In the genomic region with DNA sequence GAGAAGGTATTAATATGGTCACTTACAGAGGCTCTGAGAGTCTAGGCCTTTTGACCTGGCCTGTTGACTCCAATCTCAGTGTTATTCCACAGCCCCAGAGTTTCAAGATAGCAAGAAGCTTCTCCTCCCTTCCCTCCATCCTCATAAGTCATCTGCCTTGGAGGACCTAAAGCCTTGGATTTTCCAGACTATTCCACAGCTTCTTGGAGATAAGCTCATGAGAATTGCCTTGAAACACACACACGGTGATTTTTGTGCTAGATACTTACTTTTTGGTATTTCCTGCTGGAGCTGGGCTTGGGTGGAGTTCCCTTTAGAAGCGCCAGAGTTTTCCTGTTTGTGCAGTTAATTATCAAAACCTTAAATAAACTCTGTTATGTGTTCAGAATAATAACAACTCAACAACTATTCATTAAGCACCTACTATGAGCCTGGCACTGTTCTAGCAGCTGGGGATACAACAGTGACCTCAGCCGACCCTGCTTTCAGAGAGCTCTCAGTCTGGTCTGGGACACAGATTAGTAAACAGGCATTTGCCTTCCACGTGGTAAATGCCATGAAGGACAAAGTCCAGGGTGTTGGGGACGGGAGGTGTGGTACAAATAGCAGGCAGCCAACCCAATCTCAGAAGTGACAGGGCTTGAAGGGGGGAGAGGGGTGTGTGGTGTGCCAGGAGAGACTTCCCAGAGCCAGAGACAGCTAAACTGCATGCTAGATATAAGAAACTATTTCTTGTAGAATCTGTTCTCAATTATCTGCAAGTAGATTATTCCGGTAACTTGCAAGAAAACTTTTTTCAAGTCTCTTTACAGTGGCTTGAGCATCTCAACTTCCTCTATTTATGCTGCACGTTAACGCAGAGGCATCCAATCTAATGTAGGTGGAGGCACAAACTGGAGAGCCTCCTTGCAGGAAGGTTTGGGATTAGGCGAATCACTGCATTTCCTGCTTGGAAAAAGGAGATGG, we compare ENCODE assay signal across 1 cellular context.
A peak's percentile ranks its signal among the peaks of the same experiment; 100 is the strongest.
TF ChIP-seq lines count a peak whose summit lies in the region.

No MANE protein-coding gene starts in this region.

TF ChIP-seq in HepG2, 621 proteins besides CTCF, POLR2A, EP300 and RAD21 (continued from another document and continues in another):
- TF ChIP-seq, protein P1, sequence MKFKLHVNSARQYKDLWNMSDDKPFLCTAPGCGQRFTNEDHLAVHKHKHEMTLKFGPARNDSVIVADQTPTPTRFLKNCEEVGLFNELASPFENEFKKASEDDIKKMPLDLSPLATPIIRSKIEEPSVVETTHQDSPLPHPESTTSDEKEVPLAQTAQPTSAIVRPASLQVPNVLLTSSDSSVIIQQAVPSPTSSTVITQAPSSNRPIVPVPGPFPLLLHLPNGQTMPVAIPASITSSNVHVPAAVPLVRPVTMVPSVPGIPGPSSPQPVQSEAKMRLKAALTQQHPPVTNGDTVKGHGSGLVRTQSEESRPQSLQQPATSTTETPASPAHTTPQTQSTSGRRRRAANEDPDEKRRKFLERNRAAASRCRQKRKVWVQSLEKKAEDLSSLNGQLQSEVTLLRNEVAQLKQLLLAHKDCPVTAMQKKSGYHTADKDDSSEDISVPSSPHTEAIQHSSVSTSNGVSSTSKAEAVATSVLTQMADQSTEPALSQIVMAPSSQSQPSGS (CRISPR knock-in tag; IDR thresholded peaks at IDR 0.05): peak; percentile 44; the same call in 1 of the 2 replicates
- TF ChIP-seq ZNF577 (CRISPR knock-in tag; IDR thresholded peaks at IDR 0.05; ENCODE audit: borderline replicate concordance, low read depth): no peak
- TF ChIP-seq RFXAP (CRISPR knock-in tag; IDR thresholded peaks at IDR 0.05; ENCODE audit: borderline replicate concordance): no peak
- TF ChIP-seq ZNF703 (CRISPR knock-in tag; IDR thresholded peaks at IDR 0.05; ENCODE audit: borderline replicate concordance): no peak
- no peak for TF ChIP-seq PRPF4 (IDR thresholded peaks at IDR 0.05; ENCODE audit: low read depth, low read length, poor library complexity, severe bottlenecking)
- no peak for TF ChIP-seq ZNF230 (CRISPR knock-in tag; IDR thresholded peaks at IDR 0.05)
- TF ChIP-seq ZFP36L2 (CRISPR knock-in tag; IDR thresholded peaks at IDR 0.05): no peak
- TF ChIP-seq, protein P2, sequence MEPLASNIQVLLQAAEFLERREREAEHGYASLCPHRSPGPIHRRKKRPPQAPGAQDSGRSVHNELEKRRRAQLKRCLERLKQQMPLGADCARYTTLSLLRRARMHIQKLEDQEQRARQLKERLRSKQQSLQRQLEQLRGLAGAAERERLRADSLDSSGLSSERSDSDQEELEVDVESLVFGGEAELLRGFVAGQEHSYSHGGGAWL (CRISPR knock-in tag; IDR thresholded peaks at IDR 0.05): no peak; the same call in 1 of the 2 replicates
- no peak for TF ChIP-seq ARNT (IDR thresholded peaks at IDR 0.05)
- TF ChIP-seq HNRNPL (IDR thresholded peaks at IDR 0.05; ENCODE audit: low read depth, low read length): no peak
- peak; percentile 84 for TF ChIP-seq TGIF2 (CRISPR knock-in tag; IDR thresholded peaks at IDR 0.05)
- no peak for TF ChIP-seq ZBTB1 (CRISPR knock-in tag; IDR thresholded peaks at IDR 0.05; ENCODE audit: borderline replicate concordance)
- TF ChIP-seq KAT7 (CRISPR knock-in tag; IDR thresholded peaks at IDR 0.05; ENCODE audit: borderline replicate concordance): 0 out of 2 replicates have a peak, but pooled peaks have one; percentile 59
- TF ChIP-seq, protein P3, sequence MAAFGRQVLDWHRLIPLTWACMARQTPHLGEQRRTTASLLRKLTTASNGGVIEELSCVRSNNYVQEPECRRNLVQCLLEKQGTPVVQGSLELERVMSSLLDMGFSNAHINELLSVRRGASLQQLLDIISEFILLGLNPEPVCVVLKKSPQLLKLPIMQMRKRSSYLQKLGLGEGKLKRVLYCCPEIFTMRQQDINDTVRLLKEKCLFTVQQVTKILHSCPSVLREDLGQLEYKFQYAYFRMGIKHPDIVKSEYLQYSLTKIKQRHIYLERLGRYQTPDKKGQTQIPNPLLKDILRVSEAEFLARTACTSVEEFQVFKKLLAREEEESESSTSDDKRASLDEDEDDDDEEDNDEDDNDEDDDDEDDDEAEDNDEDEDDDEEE (CRISPR knock-in tag; IDR thresholded peaks at IDR 0.05): no peak
- peak; percentile 53; the same call in 1 of the 2 replicates for TF ChIP-seq CBFB (CRISPR knock-in tag; IDR thresholded peaks at IDR 0.05)
- TF ChIP-seq, protein P4, sequence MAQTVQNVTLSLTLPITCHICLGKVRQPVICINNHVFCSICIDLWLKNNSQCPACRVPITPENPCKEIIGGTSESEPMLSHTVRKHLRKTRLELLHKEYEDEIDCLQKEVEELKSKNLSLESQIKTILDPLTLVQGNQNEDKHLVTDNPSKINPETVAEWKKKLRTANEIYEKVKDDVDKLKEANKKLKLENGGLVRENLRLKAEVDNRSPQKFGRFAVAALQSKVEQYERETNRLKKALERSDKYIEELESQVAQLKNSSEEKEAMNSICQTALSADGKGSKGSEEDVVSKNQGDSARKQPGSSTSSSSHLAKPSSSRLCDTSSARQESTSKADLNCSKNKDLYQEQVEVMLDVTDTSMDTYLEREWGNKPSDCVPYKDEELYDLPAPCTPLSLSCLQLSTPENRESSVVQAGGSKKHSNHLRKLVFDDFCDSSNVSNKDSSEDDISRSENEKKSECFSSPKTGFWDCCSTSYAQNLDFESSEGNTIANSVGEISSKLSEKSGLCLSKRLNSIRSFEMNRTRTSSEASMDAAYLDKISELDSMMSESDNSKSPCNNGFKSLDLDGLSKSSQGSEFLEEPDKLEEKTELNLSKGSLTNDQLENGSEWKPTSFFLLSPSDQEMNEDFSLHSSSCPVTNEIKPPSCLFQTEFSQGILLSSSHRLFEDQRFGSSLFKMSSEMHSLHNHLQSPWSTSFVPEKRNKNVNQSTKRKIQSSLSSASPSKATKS (CRISPR knock-in tag; IDR thresholded peaks at IDR 0.05): no peak
- TF ChIP-seq ZNF652 (CRISPR knock-in tag; IDR thresholded peaks at IDR 0.05; ENCODE audit: borderline replicate concordance, low read depth): peak; percentile 42; the same call in 1 of the 2 replicates
- TF ChIP-seq ISL2 (CRISPR knock-in tag; IDR thresholded peaks at IDR 0.05): peak; percentile 58
- no peak for TF ChIP-seq NONO (IDR thresholded peaks at IDR 0.05)
- TF ChIP-seq NONO (CRISPR knock-in tag; conservative IDR thresholded peaks at IDR 0.05): peak; percentile 75; the same call in 1 of the 2 replicates
- TF ChIP-seq RFX3 (CRISPR knock-in tag; IDR thresholded peaks at IDR 0.05): no peak
- TF ChIP-seq FOXJ3 (CRISPR knock-in tag; IDR thresholded peaks at IDR 0.05; ENCODE audit: borderline replicate concordance): peak; percentile 77
- TF ChIP-seq MAFF (IDR thresholded peaks at IDR 0.05; ENCODE audit: low read depth, low read length): no peak
- TF ChIP-seq SIN3B (IDR thresholded peaks at IDR 0.05; ENCODE audit: low read length): no peak
- TF ChIP-seq POLR2AphosphoS2 (IDR thresholded peaks at IDR 0.05; ENCODE audit: low read depth, low read length): no peak
- no peak for TF ChIP-seq RFX1 (IDR thresholded peaks at IDR 0.05)
- TF ChIP-seq, protein P5, sequence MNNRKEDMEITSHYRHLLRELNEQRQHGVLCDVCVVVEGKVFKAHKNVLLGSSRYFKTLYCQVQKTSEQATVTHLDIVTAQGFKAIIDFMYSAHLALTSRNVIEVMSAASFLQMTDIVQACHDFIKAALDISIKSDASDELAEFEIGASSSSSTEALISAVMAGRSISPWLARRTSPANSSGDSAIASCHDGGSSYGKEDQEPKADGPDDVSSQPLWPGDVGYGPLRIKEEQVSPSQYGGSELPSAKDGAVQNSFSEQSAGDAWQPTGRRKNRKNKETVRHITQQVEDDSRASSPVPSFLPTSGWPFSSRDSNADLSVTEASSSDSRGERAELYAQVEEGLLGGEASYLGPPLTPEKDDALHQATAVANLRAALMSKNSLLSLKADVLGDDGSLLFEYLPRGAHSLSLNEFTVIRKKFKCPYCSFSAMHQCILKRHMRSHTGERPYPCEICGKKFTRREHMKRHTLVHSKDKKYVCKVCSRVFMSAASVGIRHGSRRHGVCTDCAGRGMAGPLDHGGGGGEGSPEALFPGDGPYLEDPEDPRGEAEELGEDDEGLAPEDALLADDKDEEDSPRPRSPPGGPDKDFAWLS (CRISPR knock-in tag; IDR thresholded peaks at IDR 0.05; ENCODE audit: borderline replicate concordance): no peak
- TF ChIP-seq, protein P6, sequence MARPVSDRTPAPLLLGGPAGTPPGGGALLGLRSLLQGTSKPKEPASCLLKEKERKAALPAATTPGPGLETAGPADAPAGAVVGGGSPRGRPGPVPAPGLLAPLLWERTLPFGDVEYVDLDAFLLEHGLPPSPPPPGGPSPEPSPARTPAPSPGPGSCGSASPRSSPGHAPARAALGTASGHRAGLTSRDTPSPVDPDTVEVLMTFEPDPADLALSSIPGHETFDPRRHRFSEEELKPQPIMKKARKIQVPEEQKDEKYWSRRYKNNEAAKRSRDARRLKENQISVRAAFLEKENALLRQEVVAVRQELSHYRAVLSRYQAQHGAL (CRISPR knock-in tag; IDR thresholded peaks at IDR 0.05; ENCODE audit: not compliant biosample characterization): no peak
- TF ChIP-seq, protein P7, sequence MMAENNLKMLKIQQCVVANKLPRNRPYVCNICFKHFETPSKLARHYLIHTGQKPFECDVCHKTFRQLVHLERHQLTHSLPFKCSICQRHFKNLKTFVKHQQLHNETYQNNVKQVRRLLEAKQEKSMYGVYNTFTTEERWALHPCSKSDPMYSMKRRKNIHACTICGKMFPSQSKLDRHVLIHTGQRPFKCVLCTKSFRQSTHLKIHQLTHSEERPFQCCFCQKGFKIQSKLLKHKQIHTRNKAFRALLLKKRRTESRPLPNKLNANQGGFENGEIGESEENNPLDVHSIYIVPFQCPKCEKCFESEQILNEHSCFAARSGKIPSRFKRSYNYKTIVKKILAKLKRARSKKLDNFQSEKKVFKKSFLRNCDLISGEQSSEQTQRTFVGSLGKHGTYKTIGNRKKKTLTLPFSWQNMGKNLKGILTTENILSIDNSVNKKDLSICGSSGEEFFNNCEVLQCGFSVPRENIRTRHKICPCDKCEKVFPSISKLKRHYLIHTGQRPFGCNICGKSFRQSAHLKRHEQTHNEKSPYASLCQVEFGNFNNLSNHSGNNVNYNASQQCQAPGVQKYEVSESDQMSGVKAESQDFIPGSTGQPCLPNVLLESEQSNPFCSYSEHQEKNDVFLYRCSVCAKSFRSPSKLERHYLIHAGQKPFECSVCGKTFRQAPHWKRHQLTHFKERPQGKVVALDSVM (CRISPR knock-in tag; IDR thresholded peaks at IDR 0.05): peak; percentile 54; the same call in 1 of the 2 replicates
- TF ChIP-seq CBX1 (IDR thresholded peaks at IDR 0.05; ENCODE audit: low read depth): peak; percentile 53
- TF ChIP-seq NKX3-1 (CRISPR knock-in tag; IDR thresholded peaks at IDR 0.05): no peak
- TF ChIP-seq ZSCAN21 (CRISPR knock-in tag; IDR thresholded peaks at IDR 0.05; ENCODE audit: borderline replicate concordance): no peak; the same call in 1 of the 2 replicates
- no peak for TF ChIP-seq ZNF550 (CRISPR knock-in tag; IDR thresholded peaks at IDR 0.05; ENCODE audit: borderline replicate concordance)
- no peak for TF ChIP-seq FIP1L1 (IDR thresholded peaks at IDR 0.05; ENCODE audit: borderline replicate concordance, insufficient read depth, low read depth, low read length)
- TF ChIP-seq MBNL3 (CRISPR knock-in tag; conservative IDR thresholded peaks at IDR 0.05): no peak
- TF ChIP-seq ZNF850 (CRISPR knock-in tag; conservative IDR thresholded peaks at IDR 0.05): no peak
- TF ChIP-seq, protein P8, sequence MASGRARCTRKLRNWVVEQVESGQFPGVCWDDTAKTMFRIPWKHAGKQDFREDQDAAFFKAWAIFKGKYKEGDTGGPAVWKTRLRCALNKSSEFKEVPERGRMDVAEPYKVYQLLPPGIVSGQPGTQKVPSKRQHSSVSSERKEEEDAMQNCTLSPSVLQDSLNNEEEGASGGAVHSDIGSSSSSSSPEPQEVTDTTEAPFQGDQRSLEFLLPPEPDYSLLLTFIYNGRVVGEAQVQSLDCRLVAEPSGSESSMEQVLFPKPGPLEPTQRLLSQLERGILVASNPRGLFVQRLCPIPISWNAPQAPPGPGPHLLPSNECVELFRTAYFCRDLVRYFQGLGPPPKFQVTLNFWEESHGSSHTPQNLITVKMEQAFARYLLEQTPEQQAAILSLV (CRISPR knock-in tag; IDR thresholded peaks at IDR 0.05; ENCODE audit: borderline replicate concordance): 0 out of 2 replicates have a peak, but pooled peaks have one; percentile 64
- TF ChIP-seq, protein P9, sequence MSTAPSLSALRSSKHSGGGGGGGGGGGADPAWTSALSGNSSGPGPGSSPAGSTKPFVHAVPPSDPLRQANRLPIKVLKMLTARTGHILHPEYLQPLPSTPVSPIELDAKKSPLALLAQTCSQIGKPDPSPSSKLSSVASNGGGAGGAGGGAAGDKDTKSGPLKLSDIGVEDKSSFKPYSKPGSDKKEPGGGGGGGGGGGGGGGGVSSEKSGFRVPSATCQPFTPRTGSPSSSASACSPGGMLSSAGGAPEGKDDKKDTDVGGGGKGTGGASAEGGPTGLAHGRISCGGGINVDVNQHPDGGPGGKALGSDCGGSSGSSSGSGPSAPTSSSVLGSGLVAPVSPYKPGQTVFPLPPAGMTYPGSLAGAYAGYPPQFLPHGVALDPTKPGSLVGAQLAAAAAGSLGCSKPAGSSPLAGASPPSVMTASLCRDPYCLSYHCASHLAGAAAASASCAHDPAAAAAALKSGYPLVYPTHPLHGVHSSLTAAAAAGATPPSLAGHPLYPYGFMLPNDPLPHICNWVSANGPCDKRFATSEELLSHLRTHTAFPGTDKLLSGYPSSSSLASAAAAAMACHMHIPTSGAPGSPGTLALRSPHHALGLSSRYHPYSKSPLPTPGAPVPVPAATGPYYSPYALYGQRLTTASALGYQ (CRISPR knock-in tag; IDR thresholded peaks at IDR 0.05): peak; percentile 68; the same call in 1 of the 2 replicates
- no peak for TF ChIP-seq NFKB2 (CRISPR knock-in tag; IDR thresholded peaks at IDR 0.05; ENCODE audit: borderline replicate concordance)
- no peak for TF ChIP-seq ZNF354B (CRISPR knock-in tag; IDR thresholded peaks at IDR 0.05)
- peak; percentile 92 for TF ChIP-seq ZMYM4 (CRISPR knock-in tag; IDR thresholded peaks at IDR 0.05)
- TF ChIP-seq HCFC1 (IDR thresholded peaks at IDR 0.05; ENCODE audit: low read depth, low read length): no peak
- no peak for TF ChIP-seq ZNF558 (CRISPR knock-in tag; IDR thresholded peaks at IDR 0.05; ENCODE audit: borderline replicate concordance)
- TF ChIP-seq TBX3 (IDR thresholded peaks at IDR 0.05; ENCODE audit: borderline replicate concordance): peak; percentile 52; the same call in 1 of the 2 replicates
- TF ChIP-seq ZNF768 (CRISPR knock-in tag; IDR thresholded peaks at IDR 0.05): no peak
- TF ChIP-seq, protein P10, sequence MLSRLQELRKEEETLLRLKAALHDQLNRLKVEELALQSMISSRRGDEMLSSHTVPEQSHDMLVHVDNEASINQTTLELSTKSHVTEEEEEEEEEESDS (CRISPR knock-in tag; IDR thresholded peaks at IDR 0.05; ENCODE audit: borderline replicate concordance): no peak
- TF ChIP-seq ZNF724P (CRISPR knock-in tag; IDR thresholded peaks at IDR 0.05; ENCODE audit: borderline replicate concordance): 0 out of 2 replicates have a peak, but pooled peaks have one; percentile 39
- TF ChIP-seq CBX5 (CRISPR knock-in tag; IDR thresholded peaks at IDR 0.05; ENCODE audit: borderline replicate concordance): peak; percentile 82; the same call in 1 of the 2 replicates
- no peak for TF ChIP-seq ZNF629 (CRISPR knock-in tag; conservative IDR thresholded peaks at IDR 0.05)
- TF ChIP-seq POLR2G (IDR thresholded peaks at IDR 0.05; ENCODE audit: low read depth, low read length): no peak
- no peak for TF ChIP-seq ARHGAP35 (CRISPR knock-in tag; IDR thresholded peaks at IDR 0.05; ENCODE audit: borderline replicate concordance)
- TF ChIP-seq REXO4 (CRISPR knock-in tag; IDR thresholded peaks at IDR 0.05; ENCODE audit: borderline replicate concordance): no peak
